2 cellular contexts compared by ENCODE assay signal in the genomic region with DNA sequence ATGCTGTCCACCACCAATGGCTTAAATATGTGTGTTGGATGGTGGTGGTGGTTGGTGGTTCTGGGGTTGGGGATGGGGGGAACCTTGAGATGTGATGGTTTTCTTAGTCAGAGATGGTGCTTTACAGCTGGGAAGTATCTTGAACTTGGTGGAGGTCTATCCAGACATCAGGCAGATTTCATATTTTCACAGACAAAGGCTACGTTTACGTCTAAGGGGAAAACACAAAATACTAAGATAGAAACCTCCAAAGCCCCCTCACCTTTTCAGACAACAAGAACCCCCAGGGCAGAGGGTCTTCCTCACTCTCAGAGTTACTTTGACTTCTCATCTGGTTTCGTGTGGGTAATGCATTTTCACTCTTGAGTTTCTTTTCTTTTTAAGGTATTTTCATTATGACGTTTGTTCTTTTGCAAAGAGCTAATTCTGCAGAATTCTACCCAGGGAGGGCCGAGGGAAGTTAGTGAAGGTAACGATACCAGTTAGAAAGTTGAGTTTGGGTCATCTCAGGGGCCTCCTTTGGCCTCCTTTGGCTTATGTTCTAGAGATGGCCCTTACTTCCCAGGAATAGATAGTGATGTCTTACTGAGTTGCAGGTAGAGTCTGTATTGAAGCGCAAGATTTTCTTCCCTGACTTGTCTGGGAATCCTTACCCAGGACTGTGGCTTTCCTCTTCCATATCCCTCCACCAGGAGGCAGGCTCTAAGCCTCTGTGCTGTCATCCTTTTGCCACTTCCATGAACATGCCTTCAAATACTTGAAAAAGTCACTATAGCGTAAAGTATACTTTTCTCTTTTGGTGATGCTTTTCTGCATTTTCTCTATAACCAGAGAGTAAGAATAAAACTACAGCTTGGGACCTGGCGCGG.
TF ChIP-seq lines count a peak whose summit lies in the region.

No MANE protein-coding gene starts in this region.

TF ChIP-seq in HEK293T, 16 proteins besides CTCF, POLR2A, EP300 and RAD21 (continued from another document):
- no peak for TF ChIP-seq SUZ12 (IDR thresholded peaks at IDR 0.05)
- no peak for TF ChIP-seq L3MBTL2 (conservative IDR thresholded peaks at IDR 0.05)
- TF ChIP-seq NFRKB (IDR thresholded peaks at IDR 0.05) = no peak
- no peak for TF ChIP-seq FOXM1 (IDR thresholded peaks at IDR 0.05; ENCODE audit: borderline replicate concordance)
- TF ChIP-seq ZNF384 (IDR thresholded peaks at IDR 0.05) = no peak
- no peak for TF ChIP-seq ARNT (IDR thresholded peaks at IDR 0.05)
- TF ChIP-seq ELF4 (IDR thresholded peaks at IDR 0.05) = no peak
- TF ChIP-seq LEF1 (IDR thresholded peaks at IDR 0.05; ENCODE audit: borderline replicate concordance) = no peak
- TF ChIP-seq SP1 (IDR thresholded peaks at IDR 0.05) = no peak
- TF ChIP-seq CTBP1 (IDR thresholded peaks at IDR 0.05; ENCODE audit: borderline replicate concordance) = no peak

TF ChIP-seq in SK-N-SH, 30 proteins besides CTCF, POLR2A, EP300 and RAD21 (continued from another document):
- TF ChIP-seq, protein P1, sequence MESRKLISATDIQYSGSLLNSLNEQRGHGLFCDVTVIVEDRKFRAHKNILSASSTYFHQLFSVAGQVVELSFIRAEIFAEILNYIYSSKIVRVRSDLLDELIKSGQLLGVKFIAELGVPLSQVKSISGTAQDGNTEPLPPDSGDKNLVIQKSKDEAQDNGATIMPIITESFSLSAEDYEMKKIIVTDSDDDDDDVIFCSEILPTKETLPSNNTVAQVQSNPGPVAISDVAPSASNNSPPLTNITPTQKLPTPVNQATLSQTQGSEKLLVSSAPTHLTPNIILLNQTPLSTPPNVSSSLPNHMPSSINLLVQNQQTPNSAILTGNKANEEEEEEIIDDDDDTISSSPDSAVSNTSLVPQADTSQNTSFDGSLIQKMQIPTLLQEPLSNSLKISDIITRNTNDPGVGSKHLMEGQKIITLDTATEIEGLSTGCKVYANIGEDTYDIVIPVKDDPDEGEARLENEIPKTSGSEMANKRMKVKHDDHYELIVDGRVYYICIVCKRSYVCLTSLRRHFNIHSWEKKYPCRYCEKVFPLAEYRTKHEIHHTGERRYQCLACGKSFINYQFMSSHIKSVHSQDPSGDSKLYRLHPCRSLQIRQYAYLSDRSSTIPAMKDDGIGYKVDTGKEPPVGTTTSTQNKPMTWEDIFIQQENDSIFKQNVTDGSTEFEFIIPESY (IDR thresholded peaks at IDR 0.05; ENCODE audit: borderline replicate concordance, low read depth) = no peak
- TF ChIP-seq SMC3 (IDR thresholded peaks at IDR 0.05; ENCODE audit: low read depth, low read length) = peak; percentile 31; the same call in 1 of the 2 replicates
- TF ChIP-seq, protein P2, sequence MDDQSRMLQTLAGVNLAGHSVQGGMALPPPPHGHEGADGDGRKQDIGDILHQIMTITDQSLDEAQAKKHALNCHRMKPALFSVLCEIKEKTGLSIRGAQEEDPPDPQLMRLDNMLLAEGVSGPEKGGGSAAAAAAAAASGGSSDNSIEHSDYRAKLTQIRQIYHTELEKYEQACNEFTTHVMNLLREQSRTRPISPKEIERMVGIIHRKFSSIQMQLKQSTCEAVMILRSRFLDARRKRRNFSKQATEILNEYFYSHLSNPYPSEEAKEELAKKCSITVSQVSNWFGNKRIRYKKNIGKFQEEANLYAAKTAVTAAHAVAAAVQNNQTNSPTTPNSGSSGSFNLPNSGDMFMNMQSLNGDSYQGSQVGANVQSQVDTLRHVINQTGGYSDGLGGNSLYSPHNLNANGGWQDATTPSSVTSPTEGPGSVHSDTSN (IDR thresholded peaks at IDR 0.05) = no peak
- TF ChIP-seq CHD2 (IDR thresholded peaks at IDR 0.05; ENCODE audit: low read length, partially characterized antibody) = no peak
- TF ChIP-seq FOSL2 (IDR thresholded peaks at IDR 0.05; ENCODE audit: borderline replicate concordance, low read depth) = no peak
- no peak for TF ChIP-seq SIN3A (IDR thresholded peaks at IDR 0.05; ENCODE audit: borderline replicate concordance, low read depth, low read length)
